In genomic region chr3:47578119-47578630, GRCh38 we compare ENCODE assay signal across 8 cellular contexts. TPM values are rescaled to one million over a fixed set of nuclear protein-coding genes. Genes with fewer than 3 reads are reported as not detected.
DNase-seq lines count a peak whose midpoint lies in the region; ATAC-seq and TF ChIP-seq lines count a peak whose summit lies in the region.

No MANE protein-coding gene starts in this region.

- no peaks in the 10 kb centered on the region for H3K4me1 Mint-ChIP-seq in activated T-cell treated with anti-CD3 and anti-CD28 coated beads, Interleukin-2, amount 50 U/mL, for 24 hours (ENCODE audit: low read depth)
- H3K4me1 Mint-ChIP-seq in neural progenitor cell = peaks cover 31% of the 10 kb centered on the region

- peak overlapping the region; percentile 63 for H3K4me3 Mint-ChIP-seq in activated T-cell treated with anti-CD3 and anti-CD28 coated beads, Interleukin-2, amount 50 U/mL, for 24 hours
- H3K4me3 Mint-ChIP-seq in neural progenitor cell = peak overlapping the region; percentile 78

- no peaks in the 10 kb centered on the region for H3K79me2 ChIP-seq in neural progenitor cell (ENCODE audit: low read depth)

- ATAC-seq in upper lobe of left lung (ENCODE audit: low FRiP score in 2 of 2) = peak; percentile 47 to 85
- ATAC-seq in GM19035 (IDR thresholded peaks at IDR 0.05; ENCODE audit: unreplicated experiment) = no peak
- ATAC-seq in GM21526 (IDR thresholded peaks at IDR 0.05; ENCODE audit: low FRiP score, unreplicated experiment) = no peak

- no peak overlapping the region for H3K27ac ChIP-seq in esophagus squamous epithelium
- H3K27ac ChIP-seq in neural progenitor cell = no peak overlapping the region
- H3K27ac ChIP-seq in upper lobe of left lung = peak overlapping the region in 1 of 4 donors; percentile 18

- H3K27ac Mint-ChIP-seq in activated T-cell treated with anti-CD3 and anti-CD28 coated beads, Interleukin-2, amount 50 U/mL, for 24 hours = no peak overlapping the region
- H3K27ac Mint-ChIP-seq in neural progenitor cell = no peak overlapping the region

- peaks cover 47% of the 10 kb centered on the region for H3F3A ChIP-seq in neural progenitor cell (ENCODE audit: low read depth)

- no peaks in the 10 kb centered on the region for H3K36me3 Mint-ChIP-seq in activated T-cell treated with anti-CD3 and anti-CD28 coated beads, Interleukin-2, amount 50 U/mL, for 24 hours (ENCODE audit: low read depth)
- H3K36me3 Mint-ChIP-seq in neural progenitor cell = peaks cover 13% of the 10 kb centered on the region

- no peak overlapping the region for H3K9ac ChIP-seq in neural progenitor cell

- H3K4me3 ChIP-seq in GM12875 (ENCODE audit: low read depth, low read length) (peak overlapping the region; percentile 59), esophagus squamous epithelium (peak overlapping the region; percentile 57 to 84 (median 68)), neural progenitor cell (peak overlapping the region; percentile 56), upper lobe of left lung (peak overlapping the region; percentile 22 to 85 (median 82))

- H3K4me2 ChIP-seq in neural progenitor cell = peak overlapping the region; percentile 97

- intact Hi-C loops in esophagus squamous epithelium (cut with DNase I) = no loop called here

- H3K36me3 ChIP-seq in esophagus squamous epithelium = no peaks in the 10 kb centered on the region
- no peaks in the 10 kb centered on the region for H3K36me3 ChIP-seq in neural progenitor cell
- H3K36me3 ChIP-seq in upper lobe of left lung = no peaks in the 10 kb centered on the region

- peak overlapping the region; percentile 81 for H2AFZ ChIP-seq in neural progenitor cell (replicated peaks)

- TF ChIP-seq CTCF in GM12875 (IDR thresholded peaks at IDR 0.05; ENCODE audit: borderline replicate concordance, insufficient read depth, low read depth, low read length) (no peak), esophagus squamous epithelium (IDR thresholded peaks at IDR 0.05) (no peak), neural progenitor cell (IDR thresholded peaks at IDR 0.05) (no peak), upper lobe of left lung (IDR thresholded peaks at IDR 0.05) (no peak)

- H3K9me3 ChIP-seq in esophagus squamous epithelium (no peaks in the 10 kb centered on the region), neural progenitor cell (ENCODE audit: low read depth) (no peaks in the 10 kb centered on the region), upper lobe of left lung (no peaks in the 10 kb centered on the region)

- DNase-seq in NCI-H1105 (lab: John Stamatoyannopoulos, UW) (peak; percentile 16), esophagus squamous epithelium (lab: John Stamatoyannopoulos, UW) (no peak), neural progenitor cell (ENCODE audit: low spot score) (peak; percentile 59), upper lobe of left lung (peak; percentile 31 to 90)
- peak; percentile 72 for DNase-seq in activated T-cell treated with anti-CD3 and anti-CD28 coated beads, Interleukin-2, amount 50 U/mL, for 24 hours

- TF ChIP-seq POLR2A in esophagus squamous epithelium (IDR thresholded peaks at IDR 0.05) = no peak
- TF ChIP-seq POLR2A in upper lobe of left lung (IDR thresholded peaks at IDR 0.05) = no peak

- no peak for TF ChIP-seq EP300 in upper lobe of left lung (IDR thresholded peaks at IDR 0.05)

- no peaks in the 10 kb centered on the region for H3K9me3 Mint-ChIP-seq in activated T-cell treated with anti-CD3 and anti-CD28 coated beads, Interleukin-2, amount 50 U/mL, for 24 hours
- peaks cover 4% of the 10 kb centered on the region for H3K9me3 Mint-ChIP-seq in neural progenitor cell

- H3K27me3 Mint-ChIP-seq in activated T-cell treated with anti-CD3 and anti-CD28 coated beads, Interleukin-2, amount 50 U/mL, for 24 hours = peaks cover 53% of the 10 kb centered on the region
- peaks cover 17% of the 10 kb centered on the region for H3K27me3 Mint-ChIP-seq in neural progenitor cell (ENCODE audit: insufficient read depth, low read depth)

- no CpG with 5 or more reads among the region's 57 CpGs for WGBS in esophagus squamous epithelium, 2 donors
- WGBS in upper lobe of left lung, 2 donors = no CpG with 5 or more reads among the region's 57 CpGs

- H4K20me1 ChIP-seq in neural progenitor cell (ENCODE audit: low read depth) = no peaks in the 10 kb centered on the region

- H3K27me3 ChIP-seq in esophagus squamous epithelium (peaks cover 0 to 59% (median 1%) of the 10 kb centered on the region in 4 donors), neural progenitor cell (peaks cover 52% of the 10 kb centered on the region), upper lobe of left lung (peaks cover 0 to 23% (median 14%) of the 10 kb centered on the region in 4 donors)

- H3K4me1 ChIP-seq in esophagus squamous epithelium (peaks cover 10 to 22% (median 11%) of the 10 kb centered on the region in 3 donors), neural progenitor cell (peaks cover 12% of the 10 kb centered on the region), upper lobe of left lung (peaks cover 14 to 20% (median 16%) of the 10 kb centered on the region in 4 donors)

RNA-seq across cellular contexts. Expression of gene CSPG5, which starts 0.5 kb away (rescaled TPM):
- under 1 TPM in 3 of 4 donors, not detected in 1; 0.19 to 0.32 (median 0.31) TPM for total RNA-seq in esophagus squamous epithelium
- 1.7 and 4.6 TPM in 2 replicates for total RNA-seq in neural progenitor cell (ENCODE audit: low replicate concordance)
- total RNA-seq in upper lobe of left lung = 10 to 100 TPM in 1 of 6 donors, 1 to 10 TPM in 5; 4.2 to 12.3 (median 6.5) TPM

Comparison
In these comparisons a context has a peak if more than half of its experiments do, and no peak if none do; other contexts are left out.
1. ATAC-seq: peak in upper lobe of left lung (2 of 2); none in GM19035 (single experiment) and GM21526 (single experiment).
2. Peak in every context shown above with its lines, with median percentiles within 50 percentile points of each other: H3K4me3 ChIP-seq.